Comparison of ENCODE assay signal across 6 cellular contexts in the genomic region with DNA sequence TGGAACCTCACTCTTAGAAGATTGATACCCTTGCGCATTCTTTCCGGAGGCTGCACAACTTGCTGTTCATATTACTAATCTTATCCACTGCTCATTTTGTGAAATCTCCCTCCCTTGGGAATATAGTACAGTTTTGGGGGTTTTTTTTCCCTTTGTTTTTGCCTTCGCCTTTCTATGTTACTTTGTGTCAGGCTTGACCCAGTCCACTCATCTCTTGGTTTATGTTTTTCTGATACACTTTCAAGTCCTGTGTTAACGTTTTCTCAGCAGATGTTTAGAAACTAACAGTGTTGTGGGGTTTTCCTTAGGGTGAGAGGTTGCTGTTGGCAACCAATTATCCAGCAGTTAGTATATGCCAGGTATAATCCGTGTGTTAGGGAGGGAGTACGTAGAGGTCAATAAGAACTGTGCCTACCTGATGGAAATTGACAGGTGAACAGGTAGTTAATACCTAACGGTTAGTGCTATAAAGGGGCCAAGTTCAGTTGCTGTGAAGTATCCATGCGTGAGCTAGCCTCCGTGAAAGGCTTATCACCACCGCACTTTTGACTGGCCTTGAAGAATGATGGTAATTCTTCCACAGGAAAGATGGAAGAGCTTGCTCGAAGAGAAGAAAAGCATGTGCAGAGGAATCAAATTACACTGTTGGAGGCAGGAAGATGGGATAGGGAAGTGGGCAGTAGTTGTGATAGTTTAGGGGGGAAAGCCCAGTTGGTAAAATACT. TPM values are rescaled to one million over a fixed set of nuclear protein-coding genes. Genes with fewer than 3 reads are reported as not detected.
DNase-seq lines count a peak whose midpoint lies in the region; ATAC-seq lines count a peak whose summit lies in the region.

No MANE protein-coding gene starts in this region.

- peak overlapping the region; percentile 92 for H3K27ac ChIP-seq in SK-N-MC

- H3K4me3 ChIP-seq in H7 (ENCODE audit: insufficient read depth, low read depth, low read length) (peak overlapping the region; percentile 82), SK-N-MC (peak overlapping the region; percentile 95), iPS-18c (ENCODE audit: insufficient read depth, low read depth, low read length) (peak overlapping the region; percentile 98)

- ATAC-seq in GM18909 (IDR thresholded peaks at IDR 0.05; ENCODE audit: poor library complexity, unreplicated experiment), result no peak

- peaks cover 5% of the 10 kb centered on the region for H3K36me3 ChIP-seq in H7 (replicated peaks; ENCODE audit: control insufficient read depth, insufficient read depth, low read length)
- peaks cover 13% of the 10 kb centered on the region for H3K36me3 ChIP-seq in SK-N-MC (ENCODE audit: insufficient read depth, low read length)

- DNase-seq in H7, result no peak
- no peak for DNase-seq in SK-N-MC (ENCODE audit: low read depth, low spot score)
- DNase-seq in CD1c-positive myeloid dendritic cell (ENCODE audit: extremely low spot score), result no peak
- DNase-seq in NCI-H1436 treated with DMSO at 0.1 percent for 48 hours (lab: John Stamatoyannopoulos, UW), result no peak

- H3K9me3 ChIP-seq in SK-N-MC (ENCODE audit: low read depth, low read length) (no peaks in the 10 kb centered on the region), iPS-18c (ENCODE audit: control insufficient read depth, insufficient read depth, low read length) (no peaks in the 10 kb centered on the region)

- H3K27me3 ChIP-seq in H7 (ENCODE audit: control insufficient read depth, insufficient read depth, low read length), result no peaks in the 10 kb centered on the region

- peak overlapping the region; percentile 96 for H3K9ac ChIP-seq in SK-N-MC (ENCODE audit: insufficient read length)

RNA-seq across cellular contexts. Expression of gene NFYA, which starts 1.4 kb away (rescaled TPM):
- total RNA-seq in H7 (2014; rRNA removed; shearing (Covaris generic)), result 12.1 and 20.0 TPM in 2 replicates

RNA-seq across cellular contexts. Expression of gene OARD1, which starts 2.0 kb away (rescaled TPM):
- 15.3 and 23.2 TPM in 2 replicates for total RNA-seq in H7 (2014; rRNA removed; shearing (Covaris generic))

RNA-seq across cellular contexts. Expression of gene APOBEC2, which starts 21.1 kb away (rescaled TPM):
- 0.14 TPM in 1 of 2 replicates, not detected in the other for total RNA-seq in H7 (2014; rRNA removed; shearing (Covaris generic))

RNA-seq across cellular contexts. Expression of gene TSPO2, which starts 31.9 kb away (rescaled TPM):
- total RNA-seq in H7 (2014; rRNA removed; shearing (Covaris generic)), result not detected in 2 replicates

RNA-seq across cellular contexts. Expression of gene UNC5CL, which starts 35.1 kb away (rescaled TPM):
- total RNA-seq in H7 (2014; rRNA removed; shearing (Covaris generic)), result 4.2 and 4.3 TPM in 2 replicates
